Comparison of ENCODE assay signal across 24 cellular contexts in genomic region chr3:154274345-154274744, GRCh38. TPM values are rescaled to one million over a fixed set of nuclear protein-coding genes. Genes with fewer than 3 reads are reported as not detected.
DNase-seq lines count a peak whose midpoint lies in the region; ATAC-seq and TF ChIP-seq lines count a peak whose summit lies in the region.
"Had no signal": no experiment of that assay in that cellular context is flagged by ENCODE, and none has a peak within 500 bp of the region (broad histone marks: within the 10 kb centered on the region; RNA-seq: fewer than 3 reads in every experiment).

No MANE protein-coding gene starts in this region.

- H3K27me3 Mint-ChIP-seq in nephron progenitor cell (ENCODE audit: low read depth, poor library complexity) = no peaks in the 10 kb centered on the region

- H3K4me1 Mint-ChIP-seq in nephron progenitor cell = no peaks in the 10 kb centered on the region

- no peak for TF ChIP-seq POLR2A in adrenal gland (IDR thresholded peaks at IDR 0.05)
- TF ChIP-seq POLR2A in stomach (IDR thresholded peaks at IDR 0.05) = no peak
- no peak for TF ChIP-seq POLR2A in right lobe of liver (IDR thresholded peaks at IDR 0.05)

- H3K9me3 Mint-ChIP-seq in nephron progenitor cell = peaks cover 10% of the 10 kb centered on the region

- ATAC-seq in right lobe of liver = no peak

- H3K27ac ChIP-seq in cardiac muscle cell (peak overlapping the region; percentile 72), adrenal gland (no peak overlapping the region), stomach (no peak overlapping the region), right lobe of liver (no peak overlapping the region)
- H3K27ac ChIP-seq: 22Rv1, Peyer's patch, SJSA1 had no signal

- H3K4me3 ChIP-seq in cardiac muscle cell = no peak overlapping the region
- H3K4me3 ChIP-seq in adrenal gland = no peak overlapping the region
- no peak overlapping the region for H3K4me3 ChIP-seq in stomach
- no peak overlapping the region for H3K4me3 ChIP-seq in right lobe of liver
- H3K4me3 ChIP-seq: Peyer's patch, SJSA1 had no signal

- no peak overlapping the region for H3K4me3 Mint-ChIP-seq in nephron progenitor cell

- H3K9me3 ChIP-seq in cardiac muscle cell (ENCODE audit: low read depth) (no peaks in the 10 kb centered on the region), adrenal gland (replicated peaks in 1 of 3) (no peaks in the 10 kb centered on the region), stomach (no peaks in the 10 kb centered on the region), right lobe of liver (no peaks in the 10 kb centered on the region)
- H3K9me3 ChIP-seq: Peyer's patch, SJSA1 had no signal

- intact Hi-C loops in adrenal gland (cut with DNase I) = no loop called here
- intact Hi-C loops in stomach (cut with DNase I; ENCODE audit: low total_unique reads) = no loop called here
- intact Hi-C loops in right lobe of liver (cut with DNase I) = no loop called here

- TF ChIP-seq EP300 in stomach (IDR thresholded peaks at IDR 0.05) = no peak

- H3K36me3 ChIP-seq in cardiac muscle cell = peaks cover 28% of the 10 kb centered on the region
- H3K36me3 ChIP-seq in adrenal gland (replicated peaks in 1 of 2) = peaks cover 0 to 32% of the 10 kb centered on the region in 2 donors
- H3K36me3 ChIP-seq in stomach = peaks cover 22 to 92% (median 82%) of the 10 kb centered on the region in 4 donors
- H3K36me3 ChIP-seq in right lobe of liver = peaks cover 0 to 53% (median 20%) of the 10 kb centered on the region in 4 donors

- DNase-seq in NCI-H82 (lab: John Stamatoyannopoulos, UW) (peak; percentile 36), NCI-H82 treated with DMSO at 0.1 percent for 48 hours (lab: John Stamatoyannopoulos, UW; ENCODE audit: unreplicated experiment) (no peak), G401 (ENCODE audit: low spot score) (peak; percentile 13), cardiac muscle cell (ENCODE audit: low read depth in 1 of 2, low spot score in 1 of 2) (no peak), nephron progenitor cell (no peak), adrenal gland (no peak), stomach (no peak), right lobe of liver (no peak)
- DNase-seq: ACHN, C1 segment of cervical spinal cord, DMS53, GF-D8, GOT3, HCEC 1CT, KG1, NCI-H1105, NCI-H146, NCI-H2029 treated with DMSO at 0.1 percent for 48 hours, NCI-H226, NCI-H510A treated with DMSO at 0.1 percent for 48 hours, NCI-H748 treated with DMSO at 0.1 percent for 48 hours, Peyer's patch had no signal

- in situ Hi-C loops in G401 (cut with HindIII; ENCODE audit: low sequenced_read_pairs) = no loop called here

- H3K4me1 ChIP-seq in cardiac muscle cell (ENCODE audit: low read depth) (peaks cover 9% of the 10 kb centered on the region), adrenal gland (replicated peaks in 1 of 2) (no peaks in the 10 kb centered on the region), stomach (peaks cover 0 to 18% (median 6%) of the 10 kb centered on the region in 4 donors), right lobe of liver (no peaks in the 10 kb centered on the region)
- H3K4me1 ChIP-seq: Peyer's patch, SJSA1 had no signal

- H3K27ac Mint-ChIP-seq in nephron progenitor cell = peak overlapping the region; percentile 6

- peaks cover 85% of the 10 kb centered on the region for H3K36me3 Mint-ChIP-seq in nephron progenitor cell (ENCODE audit: low read depth)

- no peaks in the 10 kb centered on the region for H3K27me3 ChIP-seq in cardiac muscle cell
- no peaks in the 10 kb centered on the region for H3K27me3 ChIP-seq in adrenal gland
- no peaks in the 10 kb centered on the region for H3K27me3 ChIP-seq in stomach
- H3K27me3 ChIP-seq in right lobe of liver = no peaks in the 10 kb centered on the region
- H3K27me3 ChIP-seq: Peyer's patch, SJSA1 had no signal

- no peak for TF ChIP-seq CTCF in cardiac muscle cell (IDR thresholded peaks at IDR 0.05; ENCODE audit: low read depth, low read length)
- TF ChIP-seq CTCF in nephron progenitor cell (IDR thresholded peaks at IDR 0.05) = no peak
- no peak for TF ChIP-seq CTCF in adrenal gland (IDR thresholded peaks at IDR 0.05)
- TF ChIP-seq CTCF in stomach (IDR thresholded peaks at IDR 0.05) = no peak
- TF ChIP-seq CTCF in right lobe of liver (IDR thresholded peaks at IDR 0.05) = no peak

- 46 to 53% (median 50%) methylated on average over 2 of the region's 2 CpGs for WGBS in adrenal gland, 4 donors
- 31 to 66% (median 45%) methylated on average over 2 of the region's 2 CpGs for WGBS in stomach, 5 donors
- 52% methylated on average over 2 of the region's 2 CpGs for WGBS in right lobe of liver (ENCODE audit: insufficient coverage, low coverage, low lambda C conversion rate, missing lambda C conversion rate)

RNA-seq across cellular contexts. Expression of gene DHX36, which starts 49.9 kb away (rescaled TPM):
- 46.2 and 68.8 TPM in 2 replicates for total RNA-seq in G401 (2014; rRNA removed; shearing (Covaris generic))
- total RNA-seq in cardiac muscle cell (12.3 and 38.2 TPM in 2 replicates), adrenal gland (10 to 100 TPM; 26.6 to 70.3 (median 43.1) TPM), stomach (100 to 1,000 TPM in 1 of 5 donors, 10 to 100 TPM in 3, 1 to 10 TPM in 1; 4.6 to 138 (median 61.9) TPM), right lobe of liver (10 to 100 TPM; 17.6 to 39.1 (median 22.7) TPM)
- polyA plus RNA-seq in cardiac muscle cell (24.8 and 26.2 TPM in 2 replicates), adrenal gland (10 to 100 TPM; 17.4 to 52.9 (median 26.3) TPM), stomach (10 to 100 TPM; 16.4 to 30.1 (median 22.9) TPM)

Comparison
In these comparisons a context has a peak if more than half of its experiments do, and no peak if none do; other contexts are left out.
1. DNase-seq: peak in NCI-H82 (single experiment) and G401 (single experiment); none in NCI-H82 treated with DMSO at 0.1 percent for 48 hours (single experiment), cardiac muscle cell (0 of 2), nephron progenitor cell (single experiment), adrenal gland (0 of 7), stomach (single experiment) and right lobe of liver (0 of 3).